1 cellular context compared by ENCODE assay signal in the genomic region with DNA sequence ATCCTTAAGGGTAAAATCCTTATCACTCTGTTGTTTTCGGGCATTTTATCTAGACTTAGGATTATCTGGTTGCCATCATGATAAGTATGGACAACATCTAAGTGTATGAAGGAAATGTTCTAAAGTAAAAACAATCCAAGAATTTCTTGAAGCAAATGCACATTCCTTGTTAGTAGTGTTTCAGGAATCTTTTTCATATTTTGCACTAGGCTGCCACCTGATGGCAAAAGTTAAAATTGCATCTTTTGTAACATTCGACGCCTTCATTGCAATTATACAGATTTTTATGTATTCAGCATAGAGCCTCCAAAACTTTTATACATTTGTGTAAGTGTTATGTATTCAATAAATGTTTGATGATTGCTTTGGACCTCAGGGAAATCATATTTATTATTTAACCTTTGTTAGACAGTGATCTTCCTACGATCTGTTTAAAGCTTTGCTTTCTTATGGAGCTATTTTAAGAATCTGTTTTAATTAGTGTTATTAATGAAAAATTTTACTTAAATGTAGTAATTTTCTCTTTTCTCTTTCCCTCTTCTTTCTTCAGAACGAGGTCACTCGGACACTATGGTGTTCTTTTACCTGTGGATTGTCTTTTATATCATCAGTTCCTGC.
TF ChIP-seq lines count a peak whose summit lies in the region.

No MANE protein-coding gene starts in this region.

TF ChIP-seq in K562, 482 proteins besides CTCF, POLR2A, EP300 and RAD21 (continues in another document):
- peak in 1 of 2 experiments; percentile 61; a peak in 1 of 4 replicates for TF ChIP-seq TEAD1 (CRISPR knock-in tag; IDR thresholded peaks at IDR 0.05)
- TF ChIP-seq ZFP30 (CRISPR knock-in tag; IDR thresholded peaks at IDR 0.05; ENCODE audit: borderline replicate concordance), result no peak
- TF ChIP-seq ZNF354B (CRISPR knock-in tag; IDR thresholded peaks at IDR 0.05), result no peak
- no peak for TF ChIP-seq ZBTB12 (CRISPR knock-in tag; IDR thresholded peaks at IDR 0.05)
- no peak for TF ChIP-seq SETDB1 (IDR thresholded peaks at IDR 0.05; ENCODE audit: low read length)
- TF ChIP-seq ZNF584 (CRISPR knock-in tag; IDR thresholded peaks at IDR 0.05; ENCODE audit: low read depth), result no peak
- TF ChIP-seq PHB (CRISPR knock-in tag; IDR thresholded peaks at IDR 0.05), result no peak
- 0 out of 2 replicates have a peak, but pooled peaks have one; percentile 26 for TF ChIP-seq CC2D1A (IDR thresholded peaks at IDR 0.05)
- TF ChIP-seq MEF2A (IDR thresholded peaks at IDR 0.05; ENCODE audit: control insufficient read depth, low read depth, low read length), result no peak
- no peak for TF ChIP-seq FOXK2 (conservative IDR thresholded peaks at IDR 0.05 in 1 of 2, IDR thresholded peaks at IDR 0.05 in 1 of 2; ENCODE audit: low read depth in 2 of 2)
- no peak for TF ChIP-seq KDM4B (IDR thresholded peaks at IDR 0.05; ENCODE audit: borderline replicate concordance in 2 of 2, low read depth in 1 of 2)
- TF ChIP-seq, protein P1, sequence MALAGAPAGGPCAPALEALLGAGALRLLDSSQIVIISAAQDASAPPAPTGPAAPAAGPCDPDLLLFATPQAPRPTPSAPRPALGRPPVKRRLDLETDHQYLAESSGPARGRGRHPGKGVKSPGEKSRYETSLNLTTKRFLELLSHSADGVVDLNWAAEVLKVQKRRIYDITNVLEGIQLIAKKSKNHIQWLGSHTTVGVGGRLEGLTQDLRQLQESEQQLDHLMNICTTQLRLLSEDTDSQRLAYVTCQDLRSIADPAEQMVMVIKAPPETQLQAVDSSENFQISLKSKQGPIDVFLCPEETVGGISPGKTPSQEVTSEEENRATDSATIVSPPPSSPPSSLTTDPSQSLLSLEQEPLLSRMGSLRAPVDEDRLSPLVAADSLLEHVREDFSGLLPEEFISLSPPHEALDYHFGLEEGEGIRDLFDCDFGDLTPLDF (CRISPR knock-in tag; IDR thresholded peaks at IDR 0.05), result 0 out of 2 replicates have a peak, but pooled peaks have one; percentile 41
- no peak for TF ChIP-seq ZBTB17 (CRISPR knock-in tag; IDR thresholded peaks at IDR 0.05)
- TF ChIP-seq, protein P2, sequence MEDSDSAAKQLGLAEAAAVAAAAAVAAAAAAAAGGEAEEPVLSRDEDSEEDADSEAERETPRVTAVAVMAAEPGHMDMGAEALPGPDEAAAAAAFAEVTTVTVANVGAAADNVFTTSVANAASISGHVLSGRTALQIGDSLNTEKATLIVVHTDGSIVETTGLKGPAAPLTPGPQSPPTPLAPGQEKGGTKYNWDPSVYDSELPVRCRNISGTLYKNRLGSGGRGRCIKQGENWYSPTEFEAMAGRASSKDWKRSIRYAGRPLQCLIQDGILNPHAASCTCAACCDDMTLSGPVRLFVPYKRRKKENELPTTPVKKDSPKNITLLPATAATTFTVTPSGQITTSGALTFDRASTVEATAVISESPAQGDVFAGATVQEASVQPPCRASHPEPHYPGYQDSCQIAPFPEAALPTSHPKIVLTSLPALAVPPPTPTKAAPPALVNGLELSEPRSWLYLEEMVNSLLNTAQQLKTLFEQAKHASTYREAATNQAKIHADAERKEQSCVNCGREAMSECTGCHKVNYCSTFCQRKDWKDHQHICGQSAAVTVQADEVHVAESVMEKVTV (CRISPR knock-in tag; IDR thresholded peaks at IDR 0.05), result peak; percentile 97
- TF ChIP-seq RBM14 (IDR thresholded peaks at IDR 0.05; ENCODE audit: borderline replicate concordance, insufficient read depth, low read depth, low read length), result no peak
- TF ChIP-seq, protein P3, sequence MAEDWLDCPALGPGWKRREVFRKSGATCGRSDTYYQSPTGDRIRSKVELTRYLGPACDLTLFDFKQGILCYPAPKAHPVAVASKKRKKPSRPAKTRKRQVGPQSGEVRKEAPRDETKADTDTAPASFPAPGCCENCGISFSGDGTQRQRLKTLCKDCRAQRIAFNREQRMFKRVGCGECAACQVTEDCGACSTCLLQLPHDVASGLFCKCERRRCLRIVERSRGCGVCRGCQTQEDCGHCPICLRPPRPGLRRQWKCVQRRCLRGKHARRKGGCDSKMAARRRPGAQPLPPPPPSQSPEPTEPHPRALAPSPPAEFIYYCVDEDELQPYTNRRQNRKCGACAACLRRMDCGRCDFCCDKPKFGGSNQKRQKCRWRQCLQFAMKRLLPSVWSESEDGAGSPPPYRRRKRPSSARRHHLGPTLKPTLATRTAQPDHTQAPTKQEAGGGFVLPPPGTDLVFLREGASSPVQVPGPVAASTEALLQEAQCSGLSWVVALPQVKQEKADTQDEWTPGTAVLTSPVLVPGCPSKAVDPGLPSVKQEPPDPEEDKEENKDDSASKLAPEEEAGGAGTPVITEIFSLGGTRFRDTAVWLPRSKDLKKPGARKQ (CRISPR knock-in tag; IDR thresholded peaks at IDR 0.05), result 0 out of 2 replicates have a peak, but pooled peaks have one; percentile 20
- peak; percentile 31 for TF ChIP-seq HDAC3 (IDR thresholded peaks at IDR 0.05; ENCODE audit: borderline replicate concordance, partially characterized antibody)
- no peak for TF ChIP-seq BRD4 (IDR thresholded peaks at IDR 0.05)
- no peak for TF ChIP-seq NCOA2 (IDR thresholded peaks at IDR 0.05; ENCODE audit: partially characterized antibody in 2 of 2)
- TF ChIP-seq TEAD2 (tag; IDR thresholded peaks at IDR 0.05), result peak; percentile 24; the same call in 1 of the 2 replicates
- TF ChIP-seq STAT5A (IDR thresholded peaks at IDR 0.05; ENCODE audit: borderline replicate concordance, low read length), result no peak
- TF ChIP-seq ZNF668 (CRISPR knock-in tag; IDR thresholded peaks at IDR 0.05), result no peak
- TF ChIP-seq ZNF696 (CRISPR knock-in tag; conservative IDR thresholded peaks at IDR 0.05), result 0 out of 2 replicates have a peak, but pooled peaks have one; percentile 4
- no peak for TF ChIP-seq BRD9 (IDR thresholded peaks at IDR 0.05; ENCODE audit: low read depth, partially characterized antibody)
- TF ChIP-seq SMARCA5 (IDR thresholded peaks at IDR 0.05), result no peak
- TF ChIP-seq DMBX1 (CRISPR knock-in tag; IDR thresholded peaks at IDR 0.05; ENCODE audit: borderline replicate concordance), result no peak
- no peak for TF ChIP-seq PKNOX1 (IDR thresholded peaks at IDR 0.05)
- TF ChIP-seq SAFB2 (IDR thresholded peaks at IDR 0.05; ENCODE audit: borderline replicate concordance, low read depth, low read length, severe bottlenecking), result no peak
- TF ChIP-seq ZNF780A (CRISPR knock-in tag; IDR thresholded peaks at IDR 0.05), result no peak
- no peak; the same call in 1 of the 2 replicates for TF ChIP-seq TEAD4 (IDR thresholded peaks at IDR 0.05; ENCODE audit: low read length)
- TF ChIP-seq TEAD4 (CRISPR knock-in tag; IDR thresholded peaks at IDR 0.05; ENCODE audit: borderline replicate concordance), result no peak
- no peak for TF ChIP-seq ZNF778 (CRISPR knock-in tag; IDR thresholded peaks at IDR 0.05)
- TF ChIP-seq JUND (IDR thresholded peaks at IDR 0.05; ENCODE audit: borderline replicate concordance, low read depth, low read length), result no peak
- no peak for TF ChIP-seq JUND (tag; IDR thresholded peaks at IDR 0.05; ENCODE audit: borderline replicate concordance, low read depth, low read length)
- TF ChIP-seq CBX3 (IDR thresholded peaks at IDR 0.05; ENCODE audit: borderline replicate concordance in 1 of 2, low read length in 2 of 2), result no peak
- TF ChIP-seq EGR1 (conservative IDR thresholded peaks at IDR 0.05), result no peak
- TF ChIP-seq TRIM28 (IDR thresholded peaks at IDR 0.05), result no peak
- TF ChIP-seq GATAD2B (IDR thresholded peaks at IDR 0.05; ENCODE audit: borderline replicate concordance), result 0 out of 2 replicates have a peak, but pooled peaks have one; percentile 21
- TF ChIP-seq GATA2 (CRISPR knock-in tag; IDR thresholded peaks at IDR 0.05), result no peak
- TF ChIP-seq ZNF764 (CRISPR knock-in tag; IDR thresholded peaks at IDR 0.05; ENCODE audit: low read depth), result no peak
- no peak for TF ChIP-seq ZNF384 (IDR thresholded peaks at IDR 0.05; ENCODE audit: low read depth, low read length)
- no peak for TF ChIP-seq MYNN (IDR thresholded peaks at IDR 0.05)
- TF ChIP-seq MYNN (CRISPR knock-in tag; IDR thresholded peaks at IDR 0.05), result no peak
- no peak for TF ChIP-seq PHF21A (IDR thresholded peaks at IDR 0.05; ENCODE audit: borderline replicate concordance, low read depth)
- TF ChIP-seq ARID1B (IDR thresholded peaks at IDR 0.05), result no peak
- peak; percentile 56; the same call in 1 of the 2 replicates for TF ChIP-seq POLR2H (tag; IDR thresholded peaks at IDR 0.05; ENCODE audit: low read depth)
- TF ChIP-seq SIN3B (IDR thresholded peaks at IDR 0.05; ENCODE audit: low read depth), result 0 out of 2 replicates have a peak, but pooled peaks have one; percentile 23
- no peak for TF ChIP-seq STAT5B (CRISPR knock-in tag; IDR thresholded peaks at IDR 0.05)
- TF ChIP-seq, protein P4, sequence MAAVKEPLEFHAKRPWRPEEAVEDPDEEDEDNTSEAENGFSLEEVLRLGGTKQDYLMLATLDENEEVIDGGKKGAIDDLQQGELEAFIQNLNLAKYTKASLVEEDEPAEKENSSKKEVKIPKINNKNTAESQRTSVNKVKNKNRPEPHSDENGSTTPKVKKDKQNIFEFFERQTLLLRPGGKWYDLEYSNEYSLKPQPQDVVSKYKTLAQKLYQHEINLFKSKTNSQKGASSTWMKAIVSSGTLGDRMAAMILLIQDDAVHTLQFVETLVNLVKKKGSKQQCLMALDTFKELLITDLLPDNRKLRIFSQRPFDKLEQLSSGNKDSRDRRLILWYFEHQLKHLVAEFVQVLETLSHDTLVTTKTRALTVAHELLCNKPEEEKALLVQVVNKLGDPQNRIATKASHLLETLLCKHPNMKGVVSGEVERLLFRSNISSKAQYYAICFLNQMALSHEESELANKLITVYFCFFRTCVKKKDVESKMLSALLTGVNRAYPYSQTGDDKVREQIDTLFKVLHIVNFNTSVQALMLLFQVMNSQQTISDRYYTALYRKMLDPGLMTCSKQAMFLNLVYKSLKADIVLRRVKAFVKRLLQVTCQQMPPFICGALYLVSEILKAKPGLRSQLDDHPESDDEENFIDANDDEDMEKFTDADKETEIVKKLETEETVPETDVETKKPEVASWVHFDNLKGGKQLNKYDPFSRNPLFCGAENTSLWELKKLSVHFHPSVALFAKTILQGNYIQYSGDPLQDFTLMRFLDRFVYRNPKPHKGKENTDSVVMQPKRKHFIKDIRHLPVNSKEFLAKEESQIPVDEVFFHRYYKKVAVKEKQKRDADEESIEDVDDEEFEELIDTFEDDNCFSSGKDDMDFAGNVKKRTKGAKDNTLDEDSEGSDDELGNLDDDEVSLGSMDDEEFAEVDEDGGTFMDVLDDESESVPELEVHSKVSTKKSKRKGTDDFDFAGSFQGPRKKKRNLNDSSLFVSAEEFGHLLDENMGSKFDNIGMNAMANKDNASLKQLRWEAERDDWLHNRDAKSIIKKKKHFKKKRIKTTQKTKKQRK (IDR thresholded peaks at IDR 0.05; ENCODE audit: borderline replicate concordance, low read depth, low read length), result no peak
- 0 out of 2 replicates have a peak, but pooled peaks have one; percentile 30 for TF ChIP-seq SMAD4 (CRISPR knock-in tag; conservative IDR thresholded peaks at IDR 0.05)
- TF ChIP-seq ILF3 (IDR thresholded peaks at IDR 0.05; ENCODE audit: borderline replicate concordance), result 0 out of 2 replicates have a peak, but pooled peaks have one; percentile 21
- no peak for TF ChIP-seq DDX20 (tag; IDR thresholded peaks at IDR 0.05; ENCODE audit: low read depth)
- 0 out of 2 replicates have a peak, but pooled peaks have one; percentile 22 for TF ChIP-seq ARID3A (IDR thresholded peaks at IDR 0.05; ENCODE audit: borderline replicate concordance, low read depth, low read length)
- no peak for TF ChIP-seq FOS (IDR thresholded peaks at IDR 0.05; ENCODE audit: extremely low read depth, insufficient read length)
- TF ChIP-seq ZNF124 (CRISPR knock-in tag; IDR thresholded peaks at IDR 0.05), result no peak
- TF ChIP-seq NFYB (IDR thresholded peaks at IDR 0.05; ENCODE audit: extremely low read depth, insufficient read length), result no peak
- TF ChIP-seq SMC3 (conservative IDR thresholded peaks at IDR 0.05; ENCODE audit: insufficient read depth, low read depth, low read length), result peak; percentile 82
- no peak for TF ChIP-seq HDGF (IDR thresholded peaks at IDR 0.05)
- 0 out of 2 replicates have a peak, but pooled peaks have one; percentile 25 for TF ChIP-seq RB1 (IDR thresholded peaks at IDR 0.05; ENCODE audit: low read depth)
- TF ChIP-seq, protein P5, sequence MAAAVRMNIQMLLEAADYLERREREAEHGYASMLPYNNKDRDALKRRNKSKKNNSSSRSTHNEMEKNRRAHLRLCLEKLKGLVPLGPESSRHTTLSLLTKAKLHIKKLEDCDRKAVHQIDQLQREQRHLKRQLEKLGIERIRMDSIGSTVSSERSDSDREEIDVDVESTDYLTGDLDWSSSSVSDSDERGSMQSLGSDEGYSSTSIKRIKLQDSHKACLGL (CRISPR knock-in tag; IDR thresholded peaks at IDR 0.05; ENCODE audit: borderline replicate concordance, poor library complexity, severe bottlenecking), result no peak
